In genomic region chr16:53843084-53843483, GRCh38 we compare ENCODE assay signal across 23 cellular contexts.
A peak's percentile ranks its signal among the peaks of the same experiment; 100 is the strongest.
DNase-seq lines count a peak whose midpoint lies in the region; ATAC-seq, FAIRE-seq and TF ChIP-seq lines count a peak whose summit lies in the region.
"Had no signal": no experiment of that assay in that cellular context is flagged by ENCODE, and none has a peak within 500 bp of the region (broad histone marks: within the 10 kb centered on the region; RNA-seq: fewer than 3 reads in every experiment).

No MANE protein-coding gene starts in this region.

- no peak for TF ChIP-seq POLR2A in K562 (conservative IDR thresholded peaks at IDR 0.05)

- H3K4me3 Mint-ChIP-seq in activated T-cell treated with anti-CD3 and anti-CD28 coated beads, Interleukin-2, amount 50 U/mL, for 72 hours: no peak overlapping the region
- H3K4me3 Mint-ChIP-seq in activated T-cell treated with anti-CD3 and anti-CD28 coated beads, Interleukin-2, amount 50 U/mL, for 4 hours: no peak overlapping the region
- no peak overlapping the region for H3K4me3 Mint-ChIP-seq in T-helper 17 cell
- no peak overlapping the region for H3K4me3 Mint-ChIP-seq in stimulated activated effector memory CD8-positive, alpha-beta T cell treated with anti-CD3 and anti-CD28 coated beads, Interleukin-12 subunit alpha, Interleukin-12 subunit beta, amount 100 ng/mL, for 72 hours
- H3K4me3 Mint-ChIP-seq: B cell; CD4-positive, alpha-beta T cell; CD8-positive, alpha-beta T cell had no signal

- TF ChIP-seq RAD21 in K562 (CRISPR knock-in tag; conservative IDR thresholded peaks at IDR 0.05 in 1 of 2, IDR thresholded peaks at IDR 0.05 in 1 of 2): no peak

- no peaks in the 10 kb centered on the region for H3K9me1 ChIP-seq in K562 (ENCODE audit: control insufficient read depth, insufficient read depth, low read length)

- POLR2A ChIA-PET in K562 (lab: Yijun Ruan, JAX): no interaction called here
- POLR2A ChIA-PET in A673 (lab: Charles Lee; ENCODE audit: low non-redundant PET): no interaction called here

- ATAC-seq in activated T-cell treated with anti-CD3 and anti-CD28 coated beads, Interleukin-2, amount 50 U/mL, for 72 hours (replicated peaks in 1 of 2): peak; percentile 29 to 77
- no peak for ATAC-seq in activated T-cell treated with anti-CD3 and anti-CD28 coated beads, Interleukin-2, amount 50 U/mL, for 4 hours
- ATAC-seq in T-helper 17 cell: no peak
- no peak for ATAC-seq in K562
- ATAC-seq in stimulated activated effector memory CD8-positive, alpha-beta T cell treated with anti-CD3 and anti-CD28 coated beads, Interleukin-12 subunit alpha, Interleukin-12 subunit beta, amount 100 ng/mL, for 72 hours: peak; percentile 64
- no peak for ATAC-seq in GM19395 (IDR thresholded peaks at IDR 0.05; ENCODE audit: unreplicated experiment)
- ATAC-seq: CD8-positive, alpha-beta T cell had no signal

- 7% methylated on average over 1 of the region's 1 CpG for WGBS in K562 (ENCODE audit: insufficient coverage, low coverage, missing lambda C conversion rate)

- in situ Hi-C loops in K562 (cut with MboI): no loop called here

- H3K9ac ChIP-seq in K562 (ENCODE audit: insufficient read depth in 1 of 2, low read depth in 2 of 2, low read length in 2 of 2) (no peak overlapping the region), MM.1S (ENCODE audit: low read length) (no peak overlapping the region)
- H3K9ac ChIP-seq: BLaER1 treated with 17β-estradiol and CSF1 and Interleukin-3, amounts not matched to agents 10 nM and 100 nM had no signal

- TF ChIP-seq CTCF in K562 (IDR thresholded peaks at IDR 0.05 in 2 of 3, conservative IDR thresholded peaks at IDR 0.05 in 1 of 3; ENCODE audit: insufficient read depth in 2 of 3, low read depth in 1 of 3, low read length in 3 of 3): no peak
- TF ChIP-seq CTCF in MM.1S (IDR thresholded peaks at IDR 0.05; ENCODE audit: low read length): no peak
- no peak for TF ChIP-seq CTCF in A673 (conservative IDR thresholded peaks at IDR 0.05; ENCODE audit: low read depth, low read length)

- BruUV-seq in K562 (replicated peaks; lab: Mats Ljungman, UMichigan): no TSS peak
- BruUV-seq in A673 (replicated peaks; lab: Mats Ljungman, UMichigan): no TSS peak

- H2AFZ ChIP-seq in K562 (ENCODE audit: low read depth, low read length): no peak overlapping the region
- no peak overlapping the region for H2AFZ ChIP-seq in MM.1S (ENCODE audit: low read length)

- no peaks in the 10 kb centered on the region for H3K9me3 Mint-ChIP-seq in activated T-cell treated with anti-CD3 and anti-CD28 coated beads, Interleukin-2, amount 50 U/mL, for 72 hours
- H3K9me3 Mint-ChIP-seq in activated T-cell treated with anti-CD3 and anti-CD28 coated beads, Interleukin-2, amount 50 U/mL, for 4 hours: no peaks in the 10 kb centered on the region
- H3K9me3 Mint-ChIP-seq in stimulated activated effector memory CD8-positive, alpha-beta T cell treated with anti-CD3 and anti-CD28 coated beads, Interleukin-12 subunit alpha, Interleukin-12 subunit beta, amount 100 ng/mL, for 72 hours: no peaks in the 10 kb centered on the region
- H3K9me3 Mint-ChIP-seq: CD4-positive, alpha-beta T cell; CD8-positive, alpha-beta T cell had no signal

- H4K20me1 ChIP-seq in K562 (replicated peaks; ENCODE audit: control insufficient read depth, insufficient read depth, low read length): no peaks in the 10 kb centered on the region
- no peaks in the 10 kb centered on the region for H4K20me1 ChIP-seq in MM.1S (ENCODE audit: insufficient read depth, low read length)
- H4K20me1 ChIP-seq: BLaER1 treated with 17β-estradiol and CSF1 and Interleukin-3, amounts not matched to agents 10 nM and 100 nM had no signal

- no peak for FAIRE-seq in K562 (lab: Jason Lieb, UNC)
- FAIRE-seq: A204.1, D721Med, GM12891, GM19239 had no signal

- peaks cover 18% of the 10 kb centered on the region for H3K4me1 Mint-ChIP-seq in activated T-cell treated with anti-CD3 and anti-CD28 coated beads, Interleukin-2, amount 50 U/mL, for 72 hours (ENCODE audit: low read depth)
- H3K4me1 Mint-ChIP-seq in activated T-cell treated with anti-CD3 and anti-CD28 coated beads, Interleukin-2, amount 50 U/mL, for 4 hours (ENCODE audit: low read depth): no peaks in the 10 kb centered on the region
- no peaks in the 10 kb centered on the region for H3K4me1 Mint-ChIP-seq in T-helper 17 cell
- H3K4me1 Mint-ChIP-seq in stimulated activated effector memory CD8-positive, alpha-beta T cell treated with anti-CD3 and anti-CD28 coated beads, Interleukin-12 subunit alpha, Interleukin-12 subunit beta, amount 100 ng/mL, for 72 hours: no peaks in the 10 kb centered on the region

- intact Hi-C loops in K562 (cut with micrococcal nuclease) (no loop called here), A673 (cut with micrococcal nuclease; ENCODE audit: unreplicated experiment) (loop anchor here (10.0 kb wide), 1 partner anchor 138 kb away; the partner anchor contains the start of genes FTO and RPGRIP1L)

- peaks cover under 1 to 2% of the 10 kb centered on the region in 2 donors for H3K36me3 Mint-ChIP-seq in activated T-cell treated with anti-CD3 and anti-CD28 coated beads, Interleukin-2, amount 50 U/mL, for 72 hours (ENCODE audit: insufficient read depth in 2 of 2)
- H3K36me3 Mint-ChIP-seq in activated T-cell treated with anti-CD3 and anti-CD28 coated beads, Interleukin-2, amount 50 U/mL, for 4 hours (ENCODE audit: insufficient read depth): peaks cover 21% of the 10 kb centered on the region
- peaks cover 7% of the 10 kb centered on the region for H3K36me3 Mint-ChIP-seq in T-helper 17 cell (ENCODE audit: low read depth)
- peaks cover 11% of the 10 kb centered on the region for H3K36me3 Mint-ChIP-seq in stimulated activated effector memory CD8-positive, alpha-beta T cell treated with anti-CD3 and anti-CD28 coated beads, Interleukin-12 subunit alpha, Interleukin-12 subunit beta, amount 100 ng/mL, for 72 hours

- H3K4me1 ChIP-seq in K562 (replicated peaks in 1 of 2; ENCODE audit: control insufficient read depth in 2 of 2, insufficient read depth in 2 of 2, low read length in 2 of 2) (0 out of 5 replicates have a peak, but pooled peaks cover 0 to 3% of the 10 kb centered on the region in 2 experiments), MM.1S (ENCODE audit: low read length) (no peaks in the 10 kb centered on the region), A673 (ENCODE audit: insufficient read depth, low read length, poor library complexity, severe bottlenecking) (peaks cover 14% of the 10 kb centered on the region)
- H3K4me1 ChIP-seq: Caco-2 had no signal

- H3K36me3 ChIP-seq in K562 (ENCODE audit: control insufficient read depth, insufficient read depth, low read length) (no peaks in the 10 kb centered on the region), MM.1S (replicated peaks; ENCODE audit: insufficient read depth, low read length) (no peaks in the 10 kb centered on the region), A673 (ENCODE audit: insufficient read depth, low read length, poor library complexity, severe bottlenecking) (no peaks in the 10 kb centered on the region)

- no peak for DNase-seq in activated T-cell treated with anti-CD3 and anti-CD28 coated beads, Interleukin-2, amount 50 U/mL, for 72 hours
- DNase-seq in activated T-cell treated with anti-CD3 and anti-CD28 coated beads, Interleukin-2, amount 50 U/mL, for 4 hours: no peak
- DNase-seq in T-helper 17 cell (no peak), K562 (ENCODE audit: extremely low read depth in 1 of 4, low spot score in 3 of 4) (no peak), MM.1S (no peak), A673 (ENCODE audit: low spot score) (no peak)
- no peak for DNase-seq in stimulated activated effector memory CD8-positive, alpha-beta T cell treated with anti-CD3 and anti-CD28 coated beads, Interleukin-12 subunit alpha, Interleukin-12 subunit beta, amount 100 ng/mL, for 72 hours (ENCODE audit: low spot score in 2 of 2)
- DNase-seq: 8988T; AML-193; Caco-2; Calu3; CD4-positive, alpha-beta T cell; CD8-positive, alpha-beta T cell; DMS79; GF-D8 had no signal

- H3F3A ChIP-seq in MM.1S (ENCODE audit: insufficient read depth, low read length): no peaks in the 10 kb centered on the region

- no peak overlapping the region for H3K4me3 ChIP-seq in K562
- H3K4me3 ChIP-seq in MM.1S (ENCODE audit: low read length): no peak overlapping the region
- H3K4me3 ChIP-seq in A673 (ENCODE audit: low read depth, low read length, poor library complexity, severe bottlenecking): no peak overlapping the region
- H3K4me3 ChIP-seq: BLaER1 treated with 17β-estradiol and CSF1 and Interleukin-3, amounts not matched to agents 10 nM and 100 nM had no signal

- H3K4me2 ChIP-seq in K562 (ENCODE audit: insufficient read depth, low read length): no peak overlapping the region
- H3K4me2 ChIP-seq in MM.1S (ENCODE audit: low read depth, low read length): no peak overlapping the region
- H3K4me2 ChIP-seq: BLaER1 treated with 17β-estradiol and CSF1 and Interleukin-3, amounts not matched to agents 10 nM and 100 nM had no signal

- H3K27me3 ChIP-seq in K562 (ENCODE audit: control insufficient read depth in 2 of 2, insufficient read depth in 2 of 2, low read length in 2 of 2): no peaks in the 10 kb centered on the region
- H3K27me3 ChIP-seq in MM.1S (replicated peaks; ENCODE audit: insufficient read depth, low read length): no peaks in the 10 kb centered on the region
- H3K27me3 ChIP-seq in A673 (replicated peaks; ENCODE audit: insufficient read depth, low read depth, low read length, poor library complexity): no peaks in the 10 kb centered on the region
- H3K27me3 ChIP-seq: BLaER1 treated with 17β-estradiol and CSF1 and Interleukin-3, amounts not matched to agents 10 nM and 100 nM had no signal

- H3K79me2 ChIP-seq in K562 (ENCODE audit: control insufficient read depth, insufficient read depth, low read length): no peaks in the 10 kb centered on the region
- no peaks in the 10 kb centered on the region for H3K79me2 ChIP-seq in MM.1S (ENCODE audit: low read length)

- H3K9me3 ChIP-seq in T-helper 17 cell (ENCODE audit: control insufficient read depth, low read length, poor library complexity, severe bottlenecking): no peaks in the 10 kb centered on the region
- H3K9me3 ChIP-seq in K562 (replicated peaks; ENCODE audit: control insufficient read depth, insufficient read depth, low read depth, low read length): no peaks in the 10 kb centered on the region
- no peaks in the 10 kb centered on the region for H3K9me3 ChIP-seq in MM.1S (replicated peaks; ENCODE audit: insufficient read depth, low read length)
- no peaks in the 10 kb centered on the region for H3K9me3 ChIP-seq in A673 (ENCODE audit: low read depth, low read length, poor library complexity, severe bottlenecking)
- H3K9me3 ChIP-seq: BLaER1 treated with 17β-estradiol and CSF1 and Interleukin-3, amounts not matched to agents 10 nM and 100 nM; Caco-2 had no signal

- no peaks in the 10 kb centered on the region for H3K27me3 Mint-ChIP-seq in activated T-cell treated with anti-CD3 and anti-CD28 coated beads, Interleukin-2, amount 50 U/mL, for 72 hours (ENCODE audit: low read depth)
- H3K27me3 Mint-ChIP-seq in activated T-cell treated with anti-CD3 and anti-CD28 coated beads, Interleukin-2, amount 50 U/mL, for 4 hours (ENCODE audit: low read depth): no peaks in the 10 kb centered on the region
- no peaks in the 10 kb centered on the region for H3K27me3 Mint-ChIP-seq in T-helper 17 cell
- H3K27me3 Mint-ChIP-seq: B cell; CD4-positive, alpha-beta T cell had no signal

- H3K9me2 ChIP-seq in MM.1S (replicated peaks; ENCODE audit: insufficient read depth, low read length): no peaks in the 10 kb centered on the region

- H3K27ac Mint-ChIP-seq in activated T-cell treated with anti-CD3 and anti-CD28 coated beads, Interleukin-2, amount 50 U/mL, for 72 hours: no peak overlapping the region
- H3K27ac Mint-ChIP-seq in T-helper 17 cell: peak overlapping the region; percentile 21
- H3K27ac Mint-ChIP-seq in stimulated activated effector memory CD8-positive, alpha-beta T cell treated with anti-CD3 and anti-CD28 coated beads, Interleukin-12 subunit alpha, Interleukin-12 subunit beta, amount 100 ng/mL, for 72 hours: no peak overlapping the region
- H3K27ac Mint-ChIP-seq: B cell; CD4-positive, alpha-beta T cell; CD8-positive, alpha-beta T cell had no signal

- CTCF ChIA-PET in K562 (lab: Yijun Ruan, JAX; ENCODE audit: low intra/inter-chr PET ratio) (no interaction called here), A673 (lab: Charles Lee) (no interaction called here)

- no peak for TF ChIP-seq EP300 in K562 (IDR thresholded peaks at IDR 0.05; ENCODE audit: low read length)

- no peak overlapping the region for H3K27ac ChIP-seq in K562 (ENCODE audit: extremely low read depth, low read depth, low read length)
- H3K27ac ChIP-seq in MM.1S (ENCODE audit: low read length): no peak overlapping the region
- no peak overlapping the region for H3K27ac ChIP-seq in A673 (ENCODE audit: low read depth, low read length, poor library complexity, severe bottlenecking)
- H3K27ac ChIP-seq: BLaER1 treated with 17β-estradiol and CSF1 and Interleukin-3, amounts not matched to agents 10 nM and 100 nM; C4-2B had no signal

Comparison
In these comparisons a context has a peak if more than half of its experiments do, and no peak if none do; other contexts are left out.
1. ATAC-seq: peak in activated T-cell treated with anti-CD3 and anti-CD28 coated beads, Interleukin-2, amount 50 U/mL, for 72 hours (2 of 2) and stimulated activated effector memory CD8-positive, alpha-beta T cell treated with anti-CD3 and anti-CD28 coated beads, Interleukin-12 subunit alpha, Interleukin-12 subunit beta, amount 100 ng/mL, for 72 hours (single experiment); none in activated T-cell treated with anti-CD3 and anti-CD28 coated beads, Interleukin-2, amount 50 U/mL, for 4 hours (0 of 2), T-helper 17 cell (single experiment), K562 (single experiment) and GM19395 (single experiment).